In the genomic region with DNA sequence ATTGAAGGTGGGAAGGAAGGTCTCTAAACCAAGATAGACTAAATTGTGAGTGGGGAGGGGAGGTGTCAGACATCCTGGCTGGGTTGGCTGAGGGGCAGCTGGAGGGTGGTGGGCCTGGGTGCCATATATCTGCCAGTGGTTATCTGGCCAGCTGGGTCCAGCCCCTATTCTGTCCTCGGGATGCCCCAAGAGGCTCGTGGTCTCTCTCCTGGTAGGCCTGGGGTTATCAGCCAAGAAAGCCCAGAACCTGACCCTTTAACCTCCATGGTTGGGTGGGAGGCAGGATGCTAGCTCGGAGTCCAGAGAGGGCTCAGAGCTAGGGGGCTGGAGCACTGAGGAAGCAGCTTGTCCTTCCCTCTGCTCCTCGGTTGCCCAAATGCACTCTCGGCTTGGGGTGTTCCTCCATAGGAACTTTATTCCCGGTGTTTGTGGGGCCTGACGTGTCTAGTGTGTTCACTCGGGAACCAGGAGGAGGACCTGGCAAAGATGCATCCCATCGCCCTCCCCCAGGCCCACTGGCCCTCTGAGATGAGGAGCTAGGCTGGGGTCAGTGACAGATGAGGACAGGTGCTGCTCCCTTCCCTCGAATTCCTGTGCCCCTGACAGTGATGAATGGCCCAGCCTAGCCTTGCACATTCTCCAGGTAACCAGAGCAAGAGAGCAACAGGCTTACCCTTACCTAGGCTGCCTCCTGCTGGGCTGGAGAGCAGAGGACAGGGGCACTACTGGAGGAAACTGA, we compare ENCODE assay signal across 11 cellular contexts.
"Had no signal": no experiment of that assay in that cellular context is flagged by ENCODE, and none has a peak within 500 bp of the region (broad histone marks: within the 10 kb centered on the region; RNA-seq: fewer than 3 reads in every experiment).

No MANE protein-coding gene starts in this region.

- H3K4me1 ChIP-seq: breast epithelium, thyroid gland, uterus had no signal

- H3K36me3 ChIP-seq: breast epithelium, esophagus muscularis mucosa, ovary, thyroid gland, uterus had no signal

- H3K9me3 ChIP-seq: breast epithelium, esophagus muscularis mucosa, ovary, thyroid gland, uterus had no signal

- FAIRE-seq: endometrium had no signal

- DNase-seq: activated CD4-positive, alpha-beta T cell treated with anti-CD3 and anti-CD28 coated beads, Interleukin-2, amount 50 U/mL, for 1 hour; foreskin fibroblast; ovary; T-helper 17 cell; thyroid gland; uterus had no signal

- H3K27me3 ChIP-seq: ovary, thyroid gland had no signal

- H3K4me3 ChIP-seq: breast epithelium, esophagus muscularis mucosa, ovary, skin epidermis, thyroid gland, uterus had no signal

- H3K4me3 Mint-ChIP-seq: nephron progenitor cell, T-helper 17 cell had no signal

- H3K27ac Mint-ChIP-seq: T-helper 17 cell had no signal

- H3K27me3 Mint-ChIP-seq: T-helper 17 cell had no signal

- H3K27ac ChIP-seq: breast epithelium, esophagus muscularis mucosa, ovary, skin epidermis, thyroid gland, uterus had no signal
